Comparison of ENCODE assay signal across 12 cellular contexts in the genomic region with DNA sequence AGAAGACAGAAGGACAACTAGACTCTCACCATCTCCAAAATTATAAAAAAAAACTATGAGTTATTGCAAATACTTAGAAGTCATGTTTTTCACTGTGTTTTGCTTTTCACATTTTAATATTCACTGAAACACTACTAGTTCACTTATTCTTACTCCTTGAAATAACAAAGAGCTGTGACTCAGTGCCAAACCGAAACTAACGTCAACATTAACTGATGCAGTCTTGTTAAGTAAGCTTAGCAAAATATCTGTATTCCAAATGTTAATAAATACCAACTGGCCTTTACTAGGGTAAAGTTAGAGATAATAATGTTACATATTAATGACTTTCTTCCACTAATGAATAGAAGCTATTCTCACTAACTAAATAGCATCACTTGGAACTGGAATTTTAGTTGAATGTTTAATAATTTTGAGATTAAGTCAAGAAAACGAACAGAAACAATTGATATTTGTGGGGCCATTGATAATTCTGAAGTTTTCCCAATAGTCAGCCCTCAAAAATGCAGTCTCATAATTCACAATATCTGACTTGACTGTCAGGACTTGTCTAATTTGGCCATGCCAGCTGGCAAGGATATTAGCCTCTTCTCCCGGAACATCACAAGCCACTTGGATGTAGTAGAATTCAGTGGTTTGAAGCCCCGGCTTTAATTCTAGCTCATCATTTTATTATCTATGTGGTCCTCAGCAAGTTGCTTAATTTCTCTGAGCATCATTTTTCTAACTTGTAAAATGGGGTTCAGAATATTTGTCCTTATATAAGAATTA.
A peak's percentile ranks its signal among the peaks of the same experiment; 100 is the strongest.
DNase-seq lines count a peak whose midpoint lies in the region; ATAC-seq lines count a peak whose summit lies in the region.
"Had no signal": no experiment of that assay in that cellular context is flagged by ENCODE, and none has a peak within 500 bp of the region (broad histone marks: within the 10 kb centered on the region; RNA-seq: fewer than 3 reads in every experiment).

No MANE protein-coding gene starts in this region.

- no peak overlapping the region for H3K4me3 ChIP-seq in skeletal muscle cell (ENCODE audit: low read depth, low read length)
- H3K4me3 ChIP-seq: skin epidermis had no signal

- ATAC-seq in GM18873 (IDR thresholded peaks at IDR 0.05; ENCODE audit: low FRiP score, unreplicated experiment): peak; percentile 74
- no peak for ATAC-seq in activated CD4-positive, CD25-positive, alpha-beta regulatory T cell treated with anti-CD3 and anti-CD28 coated beads, Interleukin-2, amount 50 U/mL, for 24 hours
- no peak for ATAC-seq in GM18858 (IDR thresholded peaks at IDR 0.05; ENCODE audit: unreplicated experiment)

- DNase-seq in NCI-H446 (lab: John Stamatoyannopoulos, UW) (peak; percentile 62 to 78), fibroblast of peridontal ligament (ENCODE audit: extremely low read depth) (peak; percentile 87), skeletal muscle cell (ENCODE audit: low read depth) (peak; percentile 64), D341Med (ENCODE audit: low spot score) (no peak)
- DNase-seq in stimulated activated CD4-positive, alpha-beta T cell treated with anti-CD3 and anti-CD28 coated beads, Interleukin-2, amount 100 ng/mL, for 48 hours: no peak
- DNase-seq: activated CD4-positive, alpha-beta memory T cell treated with anti-CD3 and anti-CD28 coated beads, Interleukin-2, amount 10 ng/mL, durations not matched to agents 7 days and 5 days; NCI-H187 treated with DMSO at 0.1 percent for 48 hours; SIG-M5 had no signal

Comparison
In these comparisons a context has a peak if more than half of its experiments do, and no peak if none do; other contexts are left out.
1. DNase-seq: peak in NCI-H446 (2 of 2), fibroblast of peridontal ligament (single experiment) and skeletal muscle cell (single experiment); none in stimulated activated CD4-positive, alpha-beta T cell treated with anti-CD3 and anti-CD28 coated beads, Interleukin-2, amount 100 ng/mL, for 48 hours (0 of 2) and D341Med (single experiment).